21 cellular contexts compared by ENCODE assay signal in the genomic region with DNA sequence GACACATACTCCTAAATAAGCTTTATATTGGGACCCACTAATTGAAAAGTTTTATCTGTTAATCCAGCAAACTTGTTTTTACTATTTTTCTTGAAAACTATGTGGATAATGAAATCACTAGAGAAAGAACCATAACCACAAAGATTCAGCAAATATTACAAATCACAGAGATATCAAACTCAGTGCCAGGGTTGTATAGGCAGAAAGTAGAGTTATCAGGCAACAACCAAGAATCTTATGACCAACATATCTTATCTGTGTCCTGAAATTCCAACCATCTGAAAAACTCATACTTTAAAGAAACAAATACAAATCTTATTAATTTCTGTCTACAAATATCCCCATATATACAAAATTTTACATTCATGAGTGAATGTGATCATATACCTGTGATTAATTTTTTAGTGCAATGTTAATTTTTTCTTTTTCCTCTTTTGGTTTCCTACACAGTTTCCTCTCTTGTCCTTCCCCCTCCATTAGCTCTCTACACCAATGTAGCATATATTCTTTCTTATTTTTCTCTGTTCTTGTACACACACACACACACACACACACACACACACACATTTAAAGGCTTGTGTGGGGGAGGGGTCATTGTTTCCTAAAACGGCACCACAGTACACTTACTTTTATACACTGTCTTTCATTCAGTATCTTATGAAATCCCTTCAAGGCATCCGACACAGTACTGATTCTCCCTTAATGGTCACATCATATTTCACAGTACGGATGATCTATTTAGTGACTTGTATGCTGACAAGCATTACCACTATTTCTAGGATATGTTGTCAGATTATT. TPM values are rescaled to one million over a fixed set of nuclear protein-coding genes. Genes with fewer than 3 reads are reported as not detected.
DNase-seq lines count a peak whose midpoint lies in the region; ATAC-seq lines count a peak whose summit lies in the region.
"Had no signal": no experiment of that assay in that cellular context is flagged by ENCODE, and none has a peak within 500 bp of the region (broad histone marks: within the 10 kb centered on the region; RNA-seq: fewer than 3 reads in every experiment).

No MANE protein-coding gene starts in this region.

- H3K9me3 Mint-ChIP-seq in activated T-cell treated with anti-CD3 and anti-CD28 coated beads, Interleukin-2, amount 50 U/mL, for 72 hours, result peaks cover 7 to 8% of the 10 kb centered on the region in 2 donors
- H3K9me3 Mint-ChIP-seq in dendritic cell treated with granulocyte-macrophage colony-stimulating factor and Interleukin-4, amounts not matched to agents 40 ng/mL and 50 ng/mL, for 4 days, result peaks cover 21% of the 10 kb centered on the region
- peaks cover 0 to 40% (median 19%) of the 10 kb centered on the region in 9 donors for H3K9me3 Mint-ChIP-seq in naive thymus-derived CD8-positive, alpha-beta T cell
- H3K9me3 Mint-ChIP-seq in activated CD4-positive, alpha-beta memory T cell treated with anti-CD3 and anti-CD28 coated beads for 36 hours, result peaks cover 34% of the 10 kb centered on the region

- H3K27ac Mint-ChIP-seq in activated T-cell treated with anti-CD3 and anti-CD28 coated beads, Interleukin-2, amount 50 U/mL, for 72 hours, result peak overlapping the region; percentile 54
- H3K27ac Mint-ChIP-seq in dendritic cell treated with granulocyte-macrophage colony-stimulating factor and Interleukin-4, amounts not matched to agents 40 ng/mL and 50 ng/mL, for 4 days, result peak overlapping the region; percentile 46
- peak overlapping the region in 9 of 10 donors; percentile 17 to 79 (median 22) for H3K27ac Mint-ChIP-seq in naive thymus-derived CD8-positive, alpha-beta T cell
- no peak overlapping the region for H3K27ac Mint-ChIP-seq in activated CD4-positive, alpha-beta memory T cell treated with anti-CD3 and anti-CD28 coated beads for 36 hours

- H3K4me3 Mint-ChIP-seq in activated T-cell treated with anti-CD3 and anti-CD28 coated beads, Interleukin-2, amount 50 U/mL, for 72 hours, result no peak overlapping the region
- no peak overlapping the region for H3K4me3 Mint-ChIP-seq in dendritic cell treated with granulocyte-macrophage colony-stimulating factor and Interleukin-4, amounts not matched to agents 40 ng/mL and 50 ng/mL, for 4 days
- no peak overlapping the region for H3K4me3 Mint-ChIP-seq in naive thymus-derived CD8-positive, alpha-beta T cell
- no peak overlapping the region for H3K4me3 Mint-ChIP-seq in activated CD4-positive, alpha-beta memory T cell treated with anti-CD3 and anti-CD28 coated beads for 36 hours

- intact Hi-C loops in dendritic cell treated with granulocyte-macrophage colony-stimulating factor and Interleukin-4, amounts not matched to agents 40 ng/mL and 50 ng/mL, for 4 days (cut with micrococcal nuclease), result no loop called here
- intact Hi-C loops in activated CD4-positive, alpha-beta memory T cell treated with anti-CD3 and anti-CD28 coated beads for 36 hours (cut with micrococcal nuclease), result no loop called here

- H3K36me3 Mint-ChIP-seq in activated T-cell treated with anti-CD3 and anti-CD28 coated beads, Interleukin-2, amount 50 U/mL, for 72 hours (ENCODE audit: insufficient read depth in 2 of 2), result peaks cover 9 to 24% of the 10 kb centered on the region in 2 donors
- peaks cover 22% of the 10 kb centered on the region for H3K36me3 Mint-ChIP-seq in dendritic cell treated with granulocyte-macrophage colony-stimulating factor and Interleukin-4, amounts not matched to agents 40 ng/mL and 50 ng/mL, for 4 days (ENCODE audit: low read depth)
- H3K36me3 Mint-ChIP-seq in naive thymus-derived CD8-positive, alpha-beta T cell, result peaks cover 18 to 40% (median 29%) of the 10 kb centered on the region in 3 donors
- H3K36me3 Mint-ChIP-seq in activated CD4-positive, alpha-beta memory T cell treated with anti-CD3 and anti-CD28 coated beads for 36 hours, result peaks cover 38% of the 10 kb centered on the region

- H3K27me3 Mint-ChIP-seq in activated T-cell treated with anti-CD3 and anti-CD28 coated beads, Interleukin-2, amount 50 U/mL, for 72 hours (ENCODE audit: low read depth), result no peaks in the 10 kb centered on the region
- no peaks in the 10 kb centered on the region for H3K27me3 Mint-ChIP-seq in dendritic cell treated with granulocyte-macrophage colony-stimulating factor and Interleukin-4, amounts not matched to agents 40 ng/mL and 50 ng/mL, for 4 days
- H3K27me3 Mint-ChIP-seq in naive thymus-derived CD8-positive, alpha-beta T cell, result no peaks in the 10 kb centered on the region
- no peaks in the 10 kb centered on the region for H3K27me3 Mint-ChIP-seq in activated CD4-positive, alpha-beta memory T cell treated with anti-CD3 and anti-CD28 coated beads for 36 hours

- POLR2A ChIA-PET in naive thymus-derived CD8-positive, alpha-beta T cell (lab: Charles Lee), result interaction anchor here (0.6 to 0.9 kb wide), 2 partner anchors 8 to 250 kb away, joined by 4 to 5 read pairs; no protein-coding TSS in a partner anchor
- POLR2A ChIA-PET in activated CD4-positive, alpha-beta memory T cell treated with anti-CD3 and anti-CD28 coated beads for 36 hours (lab: Charles Lee), result no interaction called here

- ATAC-seq in activated T-cell treated with anti-CD3 and anti-CD28 coated beads, Interleukin-2, amount 50 U/mL, for 72 hours (replicated peaks in 1 of 2), result no peak
- ATAC-seq in naive thymus-derived CD8-positive, alpha-beta T cell, result no peak
- ATAC-seq in HG03045 (IDR thresholded peaks at IDR 0.05; ENCODE audit: unreplicated experiment), result no peak
- ATAC-seq: HCT116, Panc1 had no signal

- DNase-seq in activated T-cell treated with anti-CD3 and anti-CD28 coated beads, Interleukin-2, amount 50 U/mL, for 72 hours, result no peak
- no peak for DNase-seq in activated T-cell treated with anti-CD3 and anti-CD28 coated beads, Interleukin-2, amount 50 U/mL, for 48 hours
- peak; percentile 24 for DNase-seq in KBM-7
- DNase-seq in naive thymus-derived CD8-positive, alpha-beta T cell, result no peak
- DNase-seq in activated CD4-positive, alpha-beta memory T cell treated with anti-CD3 and anti-CD28 coated beads for 36 hours, result no peak
- DNase-seq in NCI-H510A treated with DMSO at 0.1 percent for 48 hours (lab: John Stamatoyannopoulos, UW), result no peak
- DNase-seq: 8988T; DMS53; GDM1; MG63; NCI-H1092; NCI-H1436; NCI-H187 treated with DMSO at 0.1 percent for 48 hours; NCI-H510A; NCI-H774; NK-92 treated with Interleukin-12 subunit alpha and Interleukin-12 subunit beta, amount 100 ng/mL, for 24 hours; SIG-M5 had no signal

- H3K4me1 Mint-ChIP-seq in activated T-cell treated with anti-CD3 and anti-CD28 coated beads, Interleukin-2, amount 50 U/mL, for 72 hours (ENCODE audit: low read depth), result peaks cover 4% of the 10 kb centered on the region
- peaks cover 13% of the 10 kb centered on the region for H3K4me1 Mint-ChIP-seq in dendritic cell treated with granulocyte-macrophage colony-stimulating factor and Interleukin-4, amounts not matched to agents 40 ng/mL and 50 ng/mL, for 4 days (ENCODE audit: low read depth)
- H3K4me1 Mint-ChIP-seq in naive thymus-derived CD8-positive, alpha-beta T cell, result peaks cover 4 to 29% (median 19%) of the 10 kb centered on the region in 4 donors
- H3K4me1 Mint-ChIP-seq in activated CD4-positive, alpha-beta memory T cell treated with anti-CD3 and anti-CD28 coated beads for 36 hours (ENCODE audit: low read depth), result peaks cover 9% of the 10 kb centered on the region

- in situ Hi-C loops in KBM-7 (cut with MboI; ENCODE audit: low pct_unique_long_range_greater_than_20kb, low sequenced_read_pairs), result no loop called here

- CTCF ChIA-PET in activated CD4-positive, alpha-beta memory T cell treated with anti-CD3 and anti-CD28 coated beads for 36 hours (lab: Charles Lee), result no interaction called here

RNA-seq across cellular contexts. Expression of gene AMN1, which starts 18.6 kb away (rescaled TPM):
- 1 to 10 TPM; 4.2 to 4.5 TPM for total RNA-seq in activated T-cell treated with anti-CD3 and anti-CD28 coated beads, Interleukin-2, amount 50 U/mL, for 72 hours
- 10 to 100 TPM; 13.4 to 16.6 TPM for total RNA-seq in naive thymus-derived CD8-positive, alpha-beta T cell
- polyA plus RNA-seq in naive thymus-derived CD8-positive, alpha-beta T cell, result 10 to 100 TPM in 2 of 3 donors, 1 to 10 TPM in 1; 8.9 to 16.7 (median 12.8) TPM
- 1 to 10 TPM; 3.2 to 4.7 TPM for total RNA-seq in activated CD4-positive, alpha-beta memory T cell treated with anti-CD3 and anti-CD28 coated beads for 36 hours

RNA-seq across cellular contexts. Expression of gene ETFBKMT, which starts 50.7 kb away (rescaled TPM):
- total RNA-seq in activated T-cell treated with anti-CD3 and anti-CD28 coated beads, Interleukin-2, amount 50 U/mL, for 72 hours, result 1 to 10 TPM; 1.3 to 2.0 TPM
- total RNA-seq in naive thymus-derived CD8-positive, alpha-beta T cell, result 1 to 10 TPM in 1 of 2 experiments, under 1 TPM in 1; 0.94 to 1.9 TPM
- 1 to 10 TPM in 1 of 3 donors, under 1 TPM in 2; 0.34 to 1.8 (median 0.62) TPM for polyA plus RNA-seq in naive thymus-derived CD8-positive, alpha-beta T cell
- 1 to 10 TPM; 1.1 to 1.3 TPM for total RNA-seq in activated CD4-positive, alpha-beta memory T cell treated with anti-CD3 and anti-CD28 coated beads for 36 hours
